Comparison of ENCODE assay signal across 8 cellular contexts in the genomic region with DNA sequence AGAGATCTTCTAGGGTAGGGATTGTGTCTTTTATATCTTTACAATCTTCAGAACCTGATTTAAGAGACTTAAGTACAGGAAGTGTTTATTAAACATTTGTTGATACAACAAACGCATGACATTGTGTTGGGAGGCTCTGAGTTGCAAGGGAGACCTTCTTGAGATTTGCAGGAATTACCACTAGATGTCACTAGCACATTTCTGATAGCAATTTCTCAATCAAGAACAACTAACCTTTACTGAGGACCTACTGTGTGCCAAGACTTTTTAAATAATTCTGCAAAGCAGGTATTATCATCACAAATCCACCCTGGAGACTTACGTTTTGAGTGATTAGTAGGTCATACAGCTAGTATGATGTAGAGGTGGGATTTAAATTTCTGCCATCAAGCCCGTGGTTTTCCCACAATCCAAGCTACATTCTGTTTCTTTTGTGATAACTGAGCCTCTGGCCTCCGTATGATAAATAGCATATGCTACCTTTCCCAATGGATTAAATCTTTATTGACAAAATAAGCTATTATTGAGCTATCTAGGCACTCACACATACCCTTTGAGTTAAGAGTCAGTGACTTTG.
DNase-seq lines count a peak whose midpoint lies in the region; ATAC-seq lines count a peak whose summit lies in the region.

No MANE protein-coding gene starts in this region.

- H3K27ac ChIP-seq in substantia nigra (ENCODE audit: low read depth, low read length, poor library complexity, severe bottlenecking) = no peak overlapping the region

- H3K4me1 ChIP-seq in NT2/D1 (ENCODE audit: insufficient read depth, insufficient read length) = no peaks in the 10 kb centered on the region

- H3K9me3 ChIP-seq in NT2/D1 (ENCODE audit: insufficient read depth, low read length) = no peaks in the 10 kb centered on the region

- H3K27me3 ChIP-seq in NT2/D1 (ENCODE audit: insufficient read depth, insufficient read length) = no peaks in the 10 kb centered on the region

- ATAC-seq in GM19455 (IDR thresholded peaks at IDR 0.05; ENCODE audit: unreplicated experiment) (peak; percentile 53), HG03139 (IDR thresholded peaks at IDR 0.05; ENCODE audit: unreplicated experiment) (no peak), HG03571 (IDR thresholded peaks at IDR 0.05; ENCODE audit: unreplicated experiment) (no peak)

- H3K36me3 ChIP-seq in NT2/D1 (ENCODE audit: insufficient read depth, insufficient read length, low read length) = no peaks in the 10 kb centered on the region

- no peak overlapping the region for H3K9ac ChIP-seq in NT2/D1 (ENCODE audit: insufficient read length, low read depth)

- peak; percentile 41 for DNase-seq in Ammon's horn (ENCODE audit: low spot score)
- peak; percentile 35 for DNase-seq in NT2/D1 (ENCODE audit: low read depth, low spot score)
- peak; percentile 34 for DNase-seq in glomerular visceral epithelial cell (ENCODE audit: extremely low spot score)
- no peak for DNase-seq in substantia nigra (lab: John Stamatoyannopoulos, UW)
- no peak for DNase-seq in activated CD4-positive, alpha-beta T cell treated with anti-CD3 and anti-CD28 coated beads, Interleukin-2, amount 50 U/mL, for 1 hour

- H3K4me3 ChIP-seq in NT2/D1 (ENCODE audit: insufficient read length, low read depth) = no peak overlapping the region

Comparison
In these comparisons a context has a peak if more than half of its experiments do, and no peak if none do; other contexts are left out.
1. DNase-seq: peak in Ammon's horn (single experiment), NT2/D1 (single experiment) and glomerular visceral epithelial cell (single experiment); none in substantia nigra (0 of 49) and activated CD4-positive, alpha-beta T cell treated with anti-CD3 and anti-CD28 coated beads, Interleukin-2, amount 50 U/mL, for 1 hour (single experiment).